Comparison of ENCODE assay signal across 29 cellular contexts in the genomic region with DNA sequence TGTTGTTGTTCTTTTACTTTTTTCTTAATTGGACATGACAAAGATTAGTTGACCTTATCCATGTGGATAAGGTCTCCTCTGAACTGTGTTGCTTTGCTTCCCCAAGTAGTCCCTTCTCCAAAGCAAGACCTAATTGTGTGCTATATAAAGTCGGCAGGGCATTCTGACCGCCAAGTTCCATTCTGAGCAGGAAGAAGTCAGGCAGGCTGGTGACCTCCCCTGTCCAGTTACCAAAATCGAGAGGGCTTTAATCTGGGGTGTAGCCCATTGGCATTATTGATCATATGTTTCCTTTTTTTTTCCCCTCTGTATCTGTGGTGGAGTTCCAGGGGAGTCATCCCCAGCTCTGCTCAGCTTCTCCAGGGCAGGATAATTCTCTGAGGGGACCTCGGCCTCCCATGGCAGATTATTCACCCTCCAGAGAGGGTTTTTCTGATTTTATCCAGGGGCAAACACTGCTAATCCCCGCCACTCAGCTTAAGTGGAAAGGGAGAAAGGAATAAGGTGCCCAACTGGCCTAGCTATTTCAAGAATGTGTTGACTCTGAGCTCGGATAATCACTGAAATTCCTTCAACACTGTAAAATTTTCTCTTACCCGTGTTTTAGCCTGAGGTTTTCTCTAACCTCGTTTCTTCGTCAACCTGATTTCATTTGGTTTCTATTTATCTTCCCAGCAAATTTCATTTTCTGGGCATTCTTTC.
DNase-seq lines count a peak whose midpoint lies in the region; ATAC-seq, FAIRE-seq and TF ChIP-seq lines count a peak whose summit lies in the region.
"Had no signal": no experiment of that assay in that cellular context is flagged by ENCODE, and none has a peak within 500 bp of the region (broad histone marks: within the 10 kb centered on the region; RNA-seq: fewer than 3 reads in every experiment).

No MANE protein-coding gene starts in this region.

- DNase-seq in mammary epithelial cell (no peak), MCF 10A (ENCODE audit: unreplicated experiment) (no peak), T-helper 17 cell (no peak), iPS-NIHi11 (ENCODE audit: low spot score) (peak; percentile 38), smooth muscle cell (lab: John Stamatoyannopoulos, UW; ENCODE audit: unreplicated experiment) (no peak), dorsolateral prefrontal cortex (no peak), RCC 7860 (ENCODE audit: low spot score) (no peak)
- DNase-seq in CD4-positive, alpha-beta memory T cell = no peak
- DNase-seq: activated gamma-delta T cell treated with Interleukin-2 at 50 U/mL for 16 hours; activated T-cell treated with anti-CD3 and anti-CD28 coated beads, Interleukin-2, amount 50 U/mL, for 1 hour; caudate nucleus; CD8-positive, alpha-beta memory T cell; DMS53; IMR-90; left ventricle myocardium inferior; natural killer cell; NCI-H1092; NCI-H1694 treated with DMSO at 0.1 percent for 48 hours; NCI-H526; small intestine; stimulated activated CD4-positive, alpha-beta T cell treated with anti-CD3 and anti-CD28 coated beads, Interleukin-1b, Interleukin-23, amount 100 ng/mL, for 48 hours; T-helper 1 cell had no signal

- H3K27me3 Mint-ChIP-seq in MCF 10A (ENCODE audit: insufficient read depth, unreplicated experiment) (no peaks in the 10 kb centered on the region), T-helper 17 cell (peaks cover 36% of the 10 kb centered on the region)
- peaks cover 2% of the 10 kb centered on the region in 2 donors for H3K27me3 Mint-ChIP-seq in CD4-positive, alpha-beta memory T cell

- H3K36me3 ChIP-seq in mammary epithelial cell (ENCODE audit: insufficient read depth, low read length) (no peaks in the 10 kb centered on the region), smooth muscle cell (ENCODE audit: low read depth) (no peaks in the 10 kb centered on the region)
- no peaks in the 10 kb centered on the region for H3K36me3 ChIP-seq in CD4-positive, alpha-beta memory T cell (ENCODE audit: insufficient read depth, low read length)
- H3K36me3 ChIP-seq: left ventricle myocardium inferior, SJSA1, tibial nerve had no signal

- H3K9me3 Mint-ChIP-seq in MCF 10A (ENCODE audit: unreplicated experiment) = no peaks in the 10 kb centered on the region
- H3K9me3 Mint-ChIP-seq in CD4-positive, alpha-beta memory T cell = no peaks in the 10 kb centered on the region
- H3K9me3 Mint-ChIP-seq: CD8-positive, alpha-beta memory T cell; natural killer cell had no signal

- H3K4me3 ChIP-seq in mammary epithelial cell (replicated peaks in 1 of 3; ENCODE audit: insufficient read depth in 1 of 3, low read depth in 2 of 3, low read length in 3 of 3) (no peak overlapping the region), smooth muscle cell (no peak overlapping the region), dorsolateral prefrontal cortex (no peak overlapping the region)
- H3K4me3 ChIP-seq in CD4-positive, alpha-beta memory T cell (ENCODE audit: low read length in 2 of 2) = no peak overlapping the region
- H3K4me3 ChIP-seq: left ventricle myocardium inferior, SJSA1, tibial nerve had no signal

- H2AFZ ChIP-seq in mammary epithelial cell (ENCODE audit: low read depth, low read length) (peak overlapping the region; percentile 34), smooth muscle cell (ENCODE audit: low read depth) (peak overlapping the region; percentile 47)

- H3K4me1 Mint-ChIP-seq in MCF 10A (ENCODE audit: insufficient read depth, unreplicated experiment) (no peaks in the 10 kb centered on the region), T-helper 17 cell (no peaks in the 10 kb centered on the region)
- no peaks in the 10 kb centered on the region for H3K4me1 Mint-ChIP-seq in CD4-positive, alpha-beta memory T cell
- H3K4me1 Mint-ChIP-seq: CD8-positive, alpha-beta memory T cell; natural killer cell had no signal

- TF ChIP-seq CTCF in mammary epithelial cell (conservative IDR thresholded peaks at IDR 0.05 in 1 of 2, IDR thresholded peaks at IDR 0.05 in 1 of 2; ENCODE audit: extremely low read depth in 1 of 2, insufficient read depth in 1 of 2, low read depth in 1 of 2, low read length in 2 of 2) = no peak
- TF ChIP-seq CTCF in MCF 10A (IDR thresholded peaks at IDR 0.05; ENCODE audit: unreplicated experiment) = no peak
- no peak for TF ChIP-seq CTCF in smooth muscle cell (IDR thresholded peaks at IDR 0.05; ENCODE audit: borderline replicate concordance, insufficient read depth, poor library complexity, severe bottlenecking)
- TF ChIP-seq CTCF in dorsolateral prefrontal cortex (IDR thresholded peaks at IDR 0.05 in 54 of 56, conservative IDR thresholded peaks at IDR 0.05 in 2 of 56; ENCODE audit: low read depth in 1 of 56, partially characterized antibody in 56 of 56) = no peak

- POLR2A ChIA-PET in MCF 10A (lab: Yijun Ruan, JAX) = no interaction called here
- POLR2A ChIA-PET in CD4-positive, alpha-beta memory T cell (lab: Charles Lee; ENCODE audit: partially characterized antibody) = no interaction called here

- no peak for ATAC-seq in T-helper 17 cell
- ATAC-seq: natural killer cell had no signal

- H3K4me3 Mint-ChIP-seq in MCF 10A (ENCODE audit: unreplicated experiment) (no peak overlapping the region), T-helper 17 cell (no peak overlapping the region)
- no peak overlapping the region for H3K4me3 Mint-ChIP-seq in CD4-positive, alpha-beta memory T cell
- H3K4me3 Mint-ChIP-seq: CD8-positive, alpha-beta memory T cell; natural killer cell had no signal

- dilution Hi-C loops in mammary epithelial cell (cut with HindIII; ENCODE audit: low sequenced_read_pairs) = no loop called here

- CTCF ChIA-PET in mammary epithelial cell (lab: Charles Lee; ENCODE audit: low non-redundant PET) (no interaction called here), MCF 10A (lab: Yijun Ruan, JAX) (interaction anchor here (0.7 to 0.8 kb wide), 2 partner anchors 8 to 70 kb away, joined by 3 to 5 read pairs; no protein-coding TSS in a partner anchor)
- CTCF ChIA-PET in CD4-positive, alpha-beta memory T cell (lab: Charles Lee; ENCODE audit: partially characterized antibody) = no interaction called here

- H4K20me1 ChIP-seq in mammary epithelial cell (ENCODE audit: insufficient read depth, low read length) = no peaks in the 10 kb centered on the region
- no peaks in the 10 kb centered on the region for H4K20me1 ChIP-seq in smooth muscle cell (ENCODE audit: low read depth)

- WGBS in mammary epithelial cell (ENCODE audit: low coverage, missing lambda C conversion rate) = 70% methylated on average over 9 of the region's 9 CpGs
- 32% methylated on average over 9 of the region's 9 CpGs for WGBS in smooth muscle cell (ENCODE audit: low lambda C conversion rate)

- BruUV-seq in mammary epithelial cell (replicated peaks; lab: Mats Ljungman, UMichigan) (no TSS peak), MCF 10A (replicated peaks; lab: Mats Ljungman, UMichigan) (no TSS peak)

- no peaks in the 10 kb centered on the region for H3F3A ChIP-seq in smooth muscle cell (ENCODE audit: low read depth)

- H3K4me2 ChIP-seq in mammary epithelial cell (ENCODE audit: insufficient read depth, low read depth, low read length) (no peak overlapping the region), smooth muscle cell (peak overlapping the region; percentile 78)

- H3K79me2 ChIP-seq in mammary epithelial cell (ENCODE audit: insufficient read depth, low read length) (no peaks in the 10 kb centered on the region), smooth muscle cell (ENCODE audit: low read depth) (no peaks in the 10 kb centered on the region)

- H3K4me1 ChIP-seq in mammary epithelial cell (ENCODE audit: insufficient read depth, low read length) (no peaks in the 10 kb centered on the region), smooth muscle cell (ENCODE audit: low read depth) (peaks cover 14% of the 10 kb centered on the region)
- H3K4me1 ChIP-seq in CD4-positive, alpha-beta memory T cell (ENCODE audit: insufficient read depth, low read length) = no peaks in the 10 kb centered on the region
- H3K4me1 ChIP-seq: left ventricle myocardium inferior, tibial nerve had no signal

- H3K9ac ChIP-seq in mammary epithelial cell (ENCODE audit: insufficient read depth, low read length) (no peak overlapping the region), smooth muscle cell (ENCODE audit: low read depth) (no peak overlapping the region)

- no peak for FAIRE-seq in RCC 7860 (lab: Jason Lieb, UNC)
- FAIRE-seq: A204.1, endometrium, frontal cortex, small intestine, TTC549 had no signal

- intact Hi-C loops in mammary epithelial cell (cut with micrococcal nuclease) (no loop called here), MCF 10A (cut with micrococcal nuclease) (no loop called here), dorsolateral prefrontal cortex (cut with DNase I) (no loop called here)
- intact Hi-C loops in CD4-positive, alpha-beta memory T cell (cut with micrococcal nuclease) = no loop called here

- no peaks in the 10 kb centered on the region for H3K36me3 Mint-ChIP-seq in MCF 10A (ENCODE audit: insufficient read depth, unreplicated experiment)
- H3K36me3 Mint-ChIP-seq in T-helper 17 cell (ENCODE audit: low read depth) = peaks cover 2% of the 10 kb centered on the region
- H3K36me3 Mint-ChIP-seq in CD4-positive, alpha-beta memory T cell = no peaks in the 10 kb centered on the region
- H3K36me3 Mint-ChIP-seq: CD8-positive, alpha-beta memory T cell; natural killer cell had no signal

- H3K9me3 ChIP-seq in mammary epithelial cell (replicated peaks; ENCODE audit: insufficient read depth, low read length) (no peaks in the 10 kb centered on the region), T-helper 17 cell (ENCODE audit: control insufficient read depth, low read length, poor library complexity, severe bottlenecking) (no peaks in the 10 kb centered on the region), smooth muscle cell (replicated peaks; ENCODE audit: low read depth) (no peaks in the 10 kb centered on the region)
- no peaks in the 10 kb centered on the region for H3K9me3 ChIP-seq in CD4-positive, alpha-beta memory T cell (ENCODE audit: control insufficient read depth in 1 of 2, low read length in 2 of 2)
- H3K9me3 ChIP-seq: SJSA1, tibial nerve had no signal

- H3K27ac Mint-ChIP-seq in MCF 10A (ENCODE audit: low read depth, unreplicated experiment) (no peak overlapping the region), T-helper 17 cell (peak overlapping the region; percentile 16)
- H3K27ac Mint-ChIP-seq in CD4-positive, alpha-beta memory T cell = no peak overlapping the region
- H3K27ac Mint-ChIP-seq: natural killer cell had no signal

- in situ Hi-C loops in mammary epithelial cell (cut with MboI; ENCODE audit: low sequenced_read_pairs in 2 of 2) = no loop called here

- H3K27ac ChIP-seq in mammary epithelial cell (ENCODE audit: insufficient read depth, low read depth, low read length) (no peak overlapping the region), smooth muscle cell (ENCODE audit: low read depth) (no peak overlapping the region), dorsolateral prefrontal cortex (no peak overlapping the region)
- H3K27ac ChIP-seq in CD4-positive, alpha-beta memory T cell (ENCODE audit: low read depth, low read length) = no peak overlapping the region
- H3K27ac ChIP-seq: HL-60, left ventricle myocardium inferior, SJSA1, tibial nerve had no signal

- H3K27me3 ChIP-seq in mammary epithelial cell (ENCODE audit: insufficient read depth, low read length) (no peaks in the 10 kb centered on the region), smooth muscle cell (ENCODE audit: low read depth) (no peaks in the 10 kb centered on the region), dorsolateral prefrontal cortex (peaks cover 0 to 3% (median 0%) of the 10 kb centered on the region in 45 donors)
- no peaks in the 10 kb centered on the region for H3K27me3 ChIP-seq in CD4-positive, alpha-beta memory T cell (ENCODE audit: insufficient read depth, low read length)
- H3K27me3 ChIP-seq: tibial nerve had no signal
